ENCODE assay signal across 9 cellular contexts in the genomic region with DNA sequence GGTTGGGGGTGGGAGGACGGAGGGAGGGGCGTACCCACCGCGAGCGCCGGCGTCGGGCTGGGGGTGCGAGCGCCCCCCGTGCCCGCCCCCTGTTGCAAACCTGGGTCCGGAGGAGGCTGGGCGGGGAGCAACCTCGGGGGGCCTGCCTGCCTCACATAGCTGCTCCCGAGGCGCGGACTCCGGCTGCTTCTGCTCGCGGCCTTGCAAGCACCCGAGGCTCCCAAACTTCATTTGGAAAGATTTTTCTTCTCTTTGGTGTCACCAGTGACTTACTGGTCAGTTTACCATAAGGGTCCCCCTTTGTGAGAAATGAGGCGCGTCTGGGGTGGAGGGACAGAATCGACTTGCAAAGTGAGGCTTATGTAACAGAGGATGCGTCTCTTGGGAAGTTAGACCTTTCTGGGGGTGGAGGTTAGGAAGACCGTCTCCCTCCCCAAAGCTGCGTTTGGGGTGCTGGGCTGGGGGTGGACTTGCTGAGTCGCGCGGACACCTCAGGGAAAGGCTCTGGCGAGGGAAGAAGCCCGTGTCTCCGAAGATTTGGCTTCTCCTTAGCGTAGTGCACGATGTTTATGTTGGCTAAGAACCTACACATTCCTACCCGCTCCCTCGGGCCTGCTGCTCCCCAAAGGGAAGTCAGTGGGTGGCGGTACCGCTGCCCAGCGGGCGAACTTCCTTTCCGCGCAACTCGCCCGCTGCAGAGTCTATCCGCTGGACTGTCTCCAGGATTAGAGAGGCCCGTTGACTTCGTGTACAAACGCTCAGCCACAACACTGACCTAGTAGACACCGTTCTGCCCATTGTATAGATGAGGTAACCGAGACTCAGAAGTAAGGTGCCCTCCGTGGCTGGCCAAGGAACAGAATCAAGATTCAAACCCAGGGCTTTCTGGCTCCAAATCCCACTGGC. TPM values are rescaled to one million over a fixed set of nuclear protein-coding genes. Genes with fewer than 3 reads are reported as not detected.
A peak's percentile ranks its signal among the peaks of the same experiment; 100 is the strongest.
DNase-seq lines count a peak whose midpoint lies in the region; ATAC-seq lines count a peak whose summit lies in the region.
"Had no signal": no experiment of that assay in that cellular context is flagged by ENCODE, and none has a peak within 500 bp of the region (broad histone marks: within the 10 kb centered on the region; RNA-seq: fewer than 3 reads in every experiment).

No MANE protein-coding gene starts in this region.

- H3K9ac ChIP-seq in Karpas-422 (ENCODE audit: low read length) (peak overlapping the region; percentile 59), duodenal mucosa (ENCODE audit: low read depth in 1 of 2, low read length in 2 of 2) (peak overlapping the region; percentile 89 to 93)

- DNase-seq in Karpas-422 = no peak
- peak; percentile 50 for DNase-seq in mucosa of gallbladder (ENCODE audit: low spot score)
- DNase-seq in HT-29 (ENCODE audit: low spot score) = no peak
- DNase-seq in COLO829 (ENCODE audit: low spot score) = no peak
- no peak for DNase-seq in iPS-NIHi7 (ENCODE audit: extremely low spot score)
- DNase-seq in epidermal melanocyte (ENCODE audit: insufficient read length, low spot score) = no peak

- peak overlapping the region; percentile 61 for H3K4me3 ChIP-seq in Karpas-422 (ENCODE audit: low read length)
- H3K4me3 ChIP-seq in duodenal mucosa (ENCODE audit: low read depth in 1 of 2, low read length in 2 of 2) = peak overlapping the region; percentile 82 to 90

- H3K27ac ChIP-seq in Karpas-422 (ENCODE audit: low read length) (no peak overlapping the region), duodenal mucosa (ENCODE audit: low read depth, low read length) (peak overlapping the region; percentile 80)

- no peaks in the 10 kb centered on the region for H3K36me3 ChIP-seq in Karpas-422 (ENCODE audit: insufficient read depth, low read length)
- peaks cover 5 to 7% of the 10 kb centered on the region in 2 donors for H3K36me3 ChIP-seq in duodenal mucosa (ENCODE audit: control insufficient read depth in 1 of 2, insufficient read depth in 2 of 2, low read length in 2 of 2)

- H3K27me3 ChIP-seq in Karpas-422 (ENCODE audit: low read length) = no peaks in the 10 kb centered on the region; the same call in 1 of the 2 replicates
- H3K27me3 ChIP-seq in duodenal mucosa (ENCODE audit: control insufficient read depth in 1 of 2, insufficient read depth in 2 of 2, low read length in 2 of 2) = no peaks in the 10 kb centered on the region

- H3K9me2 ChIP-seq in Karpas-422 (replicated peaks; ENCODE audit: insufficient read depth, low read length) = no peaks in the 10 kb centered on the region

- ATAC-seq in GM19395 (IDR thresholded peaks at IDR 0.05; ENCODE audit: unreplicated experiment) = peak; percentile 2

- H3K79me2 ChIP-seq in Karpas-422 (ENCODE audit: low read length) = no peaks in the 10 kb centered on the region

- H3K4me2 ChIP-seq in Karpas-422 (ENCODE audit: low read depth, low read length, poor library complexity, severe bottlenecking) = peak overlapping the region; percentile 89

- H3K4me1 ChIP-seq in Karpas-422 (ENCODE audit: low read length) (peaks cover 54% of the 10 kb centered on the region), duodenal mucosa (ENCODE audit: control insufficient read depth in 1 of 2, insufficient read depth in 2 of 2, low read length in 2 of 2) (peaks cover 69% of the 10 kb centered on the region in 2 donors)

- peaks cover 40% of the 10 kb centered on the region for H4K20me1 ChIP-seq in Karpas-422 (ENCODE audit: insufficient read depth, low read depth, low read length)

- peak overlapping the region; percentile 27; the same call in 1 of the 2 replicates for H2AFZ ChIP-seq in Karpas-422 (ENCODE audit: low read length)

- H3K9me3 ChIP-seq in Karpas-422 (ENCODE audit: low read length) (no peaks in the 10 kb centered on the region), duodenal mucosa (ENCODE audit: control insufficient read depth in 1 of 2, low read length in 2 of 2) (no peaks in the 10 kb centered on the region)

RNA-seq across cellular contexts. Expression of gene TMEM37, which starts 0.6 kb away (rescaled TPM):
- not detected in 2 replicates for total RNA-seq in Karpas-422 (2014; rRNA removed; shearing (Covaris generic); ENCODE audit: low replicate concordance)
- 149 TPM for total RNA-seq in mucosa of gallbladder
- 0.70 and 2.1 TPM in 2 replicates for total RNA-seq in HT-29 (2014; rRNA removed; shearing (Covaris generic))
- total RNA-seq: activated CD8-positive, alpha-beta memory T cell treated with anti-CD3 and anti-CD28 coated beads for 36 hours had no signal

Comparison
In these comparisons a context has a peak if more than half of its experiments do, and no peak if none do; other contexts are left out.
1. RNA of gene TMEM37, which starts 0.6 kb away (total RNA-seq): 149 TPM in mucosa of gallbladder (single experiment); 0.70 to 2.1 TPM in HT-29 and not detected in Karpas-422; every median in the first group is over 10 times any median in the second.